ENCODE assay signal across 10 cellular contexts in the genomic region with DNA sequence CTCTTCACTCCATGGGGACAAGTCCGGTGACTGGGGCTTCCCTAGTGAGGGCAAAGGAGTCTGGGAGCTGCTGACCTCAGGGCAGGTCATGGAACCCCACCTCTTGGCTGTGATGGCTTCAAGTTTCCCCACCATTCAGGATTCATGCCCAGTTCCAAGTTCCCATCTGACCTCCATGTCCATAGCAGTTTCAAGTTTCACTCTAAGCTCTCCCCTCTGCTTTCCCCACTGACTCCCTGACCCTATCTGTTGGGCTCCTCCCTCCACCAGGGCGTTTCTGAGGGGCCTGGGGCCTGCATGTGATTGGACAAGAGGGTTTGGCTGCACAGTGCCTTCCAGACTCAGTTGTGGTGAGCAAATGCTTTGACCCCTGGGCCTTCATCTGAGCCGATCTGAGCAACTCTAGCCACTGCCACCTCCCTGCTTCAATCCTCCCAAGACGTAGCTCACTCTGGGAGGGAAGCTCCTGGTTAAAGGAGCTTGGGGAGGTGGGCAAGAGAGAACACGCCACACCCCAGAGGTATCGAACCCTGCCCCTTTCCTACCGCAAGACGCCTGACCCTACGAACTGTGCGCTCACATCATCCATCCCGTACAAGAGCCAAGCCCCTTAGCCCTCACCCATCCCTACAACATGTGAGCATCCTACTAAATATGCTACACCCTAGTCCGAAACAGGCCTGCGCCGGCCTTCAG. TPM values are rescaled to one million over a fixed set of nuclear protein-coding genes. Genes with fewer than 3 reads are reported as not detected.
DNase-seq lines count a peak whose midpoint lies in the region; ATAC-seq and TF ChIP-seq lines count a peak whose summit lies in the region.
"Had no signal": no experiment of that assay in that cellular context is flagged by ENCODE, and none has a peak within 500 bp of the region (broad histone marks: within the 10 kb centered on the region; RNA-seq: fewer than 3 reads in every experiment).

No MANE protein-coding gene starts in this region.

- ATAC-seq in heart right ventricle = no peak
- no peak for ATAC-seq in HG03045 (IDR thresholded peaks at IDR 0.05; ENCODE audit: unreplicated experiment)

- TF ChIP-seq CTCF in cardiac muscle cell (IDR thresholded peaks at IDR 0.05; ENCODE audit: low read depth, low read length) (no peak), heart right ventricle (IDR thresholded peaks at IDR 0.05) (no peak), tibial nerve (IDR thresholded peaks at IDR 0.05) (no peak)

- intact Hi-C loops in heart right ventricle (cut with DNase I) = loop anchor here in 1 of 10 donors (5.0 kb wide), 1 partner anchor 34 kb away; no protein-coding TSS in a partner anchor

- H3K27ac ChIP-seq in cardiac muscle cell = peak overlapping the region; percentile 82
- peak overlapping the region in 2 of 10 donors; percentile 10 to 36 for H3K27ac ChIP-seq in heart right ventricle
- peak overlapping the region in 3 of 4 donors; percentile 51 to 75 (median 74) for H3K27ac ChIP-seq in tibial nerve

- H3K4me3 ChIP-seq in cardiac muscle cell = no peak overlapping the region
- H3K4me3 ChIP-seq in heart right ventricle = no peak overlapping the region
- H3K4me3 ChIP-seq in tibial nerve = no peak overlapping the region
- H3K4me3 ChIP-seq: dorsolateral prefrontal cortex had no signal

- peak in 1 of 2 donors; percentile 10 for TF ChIP-seq EP300 in tibial nerve (IDR thresholded peaks at IDR 0.05)

- H3K27me3 ChIP-seq in cardiac muscle cell (no peaks in the 10 kb centered on the region), heart right ventricle (no peaks in the 10 kb centered on the region), tibial nerve (no peaks in the 10 kb centered on the region)
- H3K27me3 ChIP-seq: dorsolateral prefrontal cortex had no signal

- H3K4me1 ChIP-seq in cardiac muscle cell (ENCODE audit: low read depth) (peaks cover 25% of the 10 kb centered on the region), heart right ventricle (peaks cover 9 to 46% (median 30%) of the 10 kb centered on the region in 9 donors), tibial nerve (peaks cover 0 to 54% (median 15%) of the 10 kb centered on the region in 4 donors)

- DNase-seq in cardiac muscle cell (ENCODE audit: low read depth in 1 of 2, low spot score in 1 of 2) (peak; percentile 66 to 68), heart right ventricle (no peak), fibroblast of the conjunctiva (ENCODE audit: low read depth) (peak; percentile 65), tibial nerve (ENCODE audit: low spot score in 2 of 2) (peak in 1 of 2 donors; percentile 56), NCI-H345 (lab: John Stamatoyannopoulos, UW) (no peak)
- DNase-seq: activated effector memory CD4-positive, alpha-beta T cell treated with anti-CD3 and anti-CD28 coated beads, Interleukin-2, amount 50 U/mL, for 16 hours; dorsolateral prefrontal cortex; hypothalamus; stimulated activated naive CD4-positive, alpha-beta T cell had no signal

- TF ChIP-seq POLR2A in tibial nerve (IDR thresholded peaks at IDR 0.05) = no peak

- H3K9me3 ChIP-seq in cardiac muscle cell (ENCODE audit: low read depth) (no peaks in the 10 kb centered on the region), heart right ventricle (no peaks in the 10 kb centered on the region), tibial nerve (no peaks in the 10 kb centered on the region)

- 84% methylated on average over 14 of the region's 14 CpGs for WGBS in heart right ventricle, 2 donors
- 61 to 73% methylated on average over 14 of the region's 14 CpGs for WGBS in tibial nerve, 2 donors

- H3K36me3 ChIP-seq in cardiac muscle cell (peaks cover 25% of the 10 kb centered on the region), heart right ventricle (peaks cover 0 to 47% (median 22%) of the 10 kb centered on the region in 9 donors), tibial nerve (peaks cover 0 to 45% (median 13%) of the 10 kb centered on the region in 3 donors)

RNA-seq across cellular contexts. Expression of gene ZNF629, which starts 8.3 kb away (rescaled TPM):
- 41.7 and 50.9 TPM in 2 replicates for total RNA-seq in cardiac muscle cell
- 20.1 and 22.2 TPM in 2 replicates for polyA plus RNA-seq in cardiac muscle cell
- 10 to 100 TPM; 20.3 to 35.5 (median 27.6) TPM for total RNA-seq in heart right ventricle
- 10 to 100 TPM in 1 of 2 donors, 1 to 10 TPM in 1; 7.3 to 15.4 TPM for polyA plus RNA-seq in heart right ventricle
- total RNA-seq in tibial nerve = 10 to 100 TPM; 14.7 to 22.2 (median 17.1) TPM

RNA-seq across cellular contexts. Expression of gene RNF40, which starts 16.6 kb away (rescaled TPM):
- 91.8 and 104 TPM in 2 replicates for total RNA-seq in cardiac muscle cell
- polyA plus RNA-seq in cardiac muscle cell = 64.5 and 76.3 TPM in 2 replicates
- 10 to 100 TPM; 33.0 to 69.9 (median 42.6) TPM for total RNA-seq in heart right ventricle
- 10 to 100 TPM; 40.2 to 50.2 TPM for polyA plus RNA-seq in heart right ventricle
- total RNA-seq in tibial nerve = 100 to 1,000 TPM in 1 of 4 donors, 10 to 100 TPM in 3; 71.7 to 127 (median 91.5) TPM

RNA-seq across cellular contexts. Expression of gene CFAP119, which starts 16.8 kb away (rescaled TPM):
- total RNA-seq in cardiac muscle cell = 7.1 and 9.1 TPM in 2 replicates
- 7.4 and 16.4 TPM in 2 replicates for polyA plus RNA-seq in cardiac muscle cell
- total RNA-seq in heart right ventricle = 1 to 10 TPM in 5 of 10 donors, under 1 TPM in 5; 0.44 to 2.2 (median 0.90) TPM
- polyA plus RNA-seq in heart right ventricle = 1 to 10 TPM; 1.9 to 2.3 TPM
- total RNA-seq in tibial nerve = 10 to 100 TPM in 1 of 4 donors, 1 to 10 TPM in 3; 3.7 to 12.6 (median 8.2) TPM

RNA-seq across cellular contexts. Expression of gene PHKG2, which starts 30.5 kb away (rescaled TPM):
- 29.7 and 35.1 TPM in 2 replicates for total RNA-seq in cardiac muscle cell
- 52.1 and 57.0 TPM in 2 replicates for polyA plus RNA-seq in cardiac muscle cell
- 10 to 100 TPM; 12.1 to 21.3 (median 15.0) TPM for total RNA-seq in heart right ventricle
- 10 to 100 TPM; 29.1 to 40.7 TPM for polyA plus RNA-seq in heart right ventricle
- total RNA-seq in tibial nerve = 10 to 100 TPM; 29.9 to 46.2 (median 33.3) TPM

Comparison
In these comparisons a context has a peak if more than half of its experiments do, and no peak if none do; other contexts are left out.
1. DNase-seq: peak in cardiac muscle cell (2 of 2) and fibroblast of the conjunctiva (single experiment); none in heart right ventricle (0 of 2) and NCI-H345 (single experiment).